In the genomic region with DNA sequence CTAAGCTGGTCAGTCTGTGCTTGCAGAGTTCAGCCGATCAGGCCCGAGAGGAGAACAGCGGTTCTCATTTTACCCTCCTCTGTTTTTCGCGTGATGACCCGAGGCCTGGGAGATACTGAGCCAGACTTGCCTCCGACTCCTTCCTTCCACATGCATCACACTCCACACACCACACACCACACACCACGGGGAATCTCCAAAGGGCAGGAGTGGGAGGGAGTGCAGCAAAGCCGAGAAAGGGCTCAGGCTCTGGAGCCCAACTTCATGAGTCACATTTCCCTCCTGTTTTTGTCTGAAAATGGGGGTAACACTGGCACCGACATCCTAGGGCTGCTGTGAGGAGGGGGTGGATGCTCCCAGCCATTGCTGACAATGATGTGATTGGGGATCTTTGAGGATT, we compare ENCODE assay signal across 19 cellular contexts. TPM values are rescaled to one million over a fixed set of nuclear protein-coding genes. Genes with fewer than 3 reads are reported as not detected.
A peak's percentile ranks its signal among the peaks of the same experiment; 100 is the strongest.
DNase-seq lines count a peak whose midpoint lies in the region; ATAC-seq and TF ChIP-seq lines count a peak whose summit lies in the region.
"Had no signal": no experiment of that assay in that cellular context is flagged by ENCODE, and none has a peak within 500 bp of the region (broad histone marks: within the 10 kb centered on the region; RNA-seq: fewer than 3 reads in every experiment).

No MANE protein-coding gene starts in this region.

- no peaks in the 10 kb centered on the region for H3K27me3 Mint-ChIP-seq in T-helper 1 cell treated with Interleukin-12 subunit alpha and Interleukin-12 subunit beta and Interleukin-4 antibody, amounts not matched to agents 30 μg/mL and 1 μg/mL, for 36 hours (ENCODE audit: low read depth)
- H3K27me3 Mint-ChIP-seq in CD4-positive, alpha-beta memory T cell: no peaks in the 10 kb centered on the region
- no peaks in the 10 kb centered on the region for H3K27me3 Mint-ChIP-seq in activated CD4-positive, alpha-beta memory T cell treated with anti-CD3 and anti-CD28 coated beads, Interleukin-2, amount 10 ng/mL, durations not matched to agents 7 days and 5 days
- H3K27me3 Mint-ChIP-seq in naive B cell: no peaks in the 10 kb centered on the region
- H3K27me3 Mint-ChIP-seq: dendritic cell treated with granulocyte-macrophage colony-stimulating factor and Interleukin-4, amounts not matched to agents 40 ng/mL and 50 ng/mL, for 4 days had no signal

- H3K4me1 Mint-ChIP-seq in T-helper 1 cell treated with Interleukin-12 subunit alpha and Interleukin-12 subunit beta and Interleukin-4 antibody, amounts not matched to agents 30 μg/mL and 1 μg/mL, for 36 hours (ENCODE audit: low read depth): peaks cover 12% of the 10 kb centered on the region
- peaks cover 9 to 30% (median 15%) of the 10 kb centered on the region in 4 donors for H3K4me1 Mint-ChIP-seq in CD4-positive, alpha-beta memory T cell
- H3K4me1 Mint-ChIP-seq in activated CD4-positive, alpha-beta memory T cell treated with anti-CD3 and anti-CD28 coated beads, Interleukin-2, amount 10 ng/mL, durations not matched to agents 7 days and 5 days: peaks cover 19% of the 10 kb centered on the region
- H3K4me1 Mint-ChIP-seq in naive B cell: peaks cover 12 to 17% (median 16%) of the 10 kb centered on the region in 3 donors

- no peak overlapping the region for H3K4me3 Mint-ChIP-seq in T-helper 1 cell treated with Interleukin-12 subunit alpha and Interleukin-12 subunit beta and Interleukin-4 antibody, amounts not matched to agents 30 μg/mL and 1 μg/mL, for 36 hours
- H3K4me3 Mint-ChIP-seq in CD4-positive, alpha-beta memory T cell: peak overlapping the region in 3 of 8 donors; percentile 5 to 40 (median 23)
- H3K4me3 Mint-ChIP-seq in activated CD4-positive, alpha-beta memory T cell treated with anti-CD3 and anti-CD28 coated beads, Interleukin-2, amount 10 ng/mL, durations not matched to agents 7 days and 5 days: no peak overlapping the region
- H3K4me3 Mint-ChIP-seq in naive B cell: peak overlapping the region in 7 of 8 donors; percentile 46 to 89 (median 63)
- H3K4me3 Mint-ChIP-seq: dendritic cell treated with granulocyte-macrophage colony-stimulating factor and Interleukin-4, amounts not matched to agents 40 ng/mL and 50 ng/mL, for 4 days had no signal

- BruUV-seq in A673 (replicated peaks; lab: Mats Ljungman, UMichigan): no TSS peak

- no peaks in the 10 kb centered on the region for H3K36me3 Mint-ChIP-seq in T-helper 1 cell treated with Interleukin-12 subunit alpha and Interleukin-12 subunit beta and Interleukin-4 antibody, amounts not matched to agents 30 μg/mL and 1 μg/mL, for 36 hours (ENCODE audit: low read depth)
- no peaks in the 10 kb centered on the region for H3K36me3 Mint-ChIP-seq in CD4-positive, alpha-beta memory T cell
- H3K36me3 Mint-ChIP-seq in activated CD4-positive, alpha-beta memory T cell treated with anti-CD3 and anti-CD28 coated beads, Interleukin-2, amount 10 ng/mL, durations not matched to agents 7 days and 5 days (ENCODE audit: low read depth): no peaks in the 10 kb centered on the region
- H3K36me3 Mint-ChIP-seq in naive B cell: no peaks in the 10 kb centered on the region

- POLR2A ChIA-PET in CD4-positive, alpha-beta memory T cell (lab: Charles Lee; ENCODE audit: partially characterized antibody): interaction anchor here (1.0 kb wide), 1 partner anchor 156 kb away, joined by 3 read pairs; a partner anchor contains a TSS
- POLR2A ChIA-PET in activated CD4-positive, alpha-beta memory T cell treated with anti-CD3 and anti-CD28 coated beads, Interleukin-2, amount 10 ng/mL, durations not matched to agents 7 days and 5 days (lab: Charles Lee): no interaction called here
- POLR2A ChIA-PET in A673 (lab: Charles Lee; ENCODE audit: low non-redundant PET): no interaction called here

- no peaks in the 10 kb centered on the region for H3K36me3 ChIP-seq in CD4-positive, alpha-beta memory T cell (ENCODE audit: insufficient read depth, low read length)
- no peaks in the 10 kb centered on the region for H3K36me3 ChIP-seq in A673 (ENCODE audit: insufficient read depth, low read length, poor library complexity, severe bottlenecking)
- H3K36me3 ChIP-seq: esophagus squamous epithelium, heart left ventricle, suprapubic skin had no signal

- intact Hi-C loops in CD4-positive, alpha-beta memory T cell (cut with micrococcal nuclease): no loop called here
- intact Hi-C loops in A673 (cut with micrococcal nuclease; ENCODE audit: unreplicated experiment): no loop called here

- CTCF ChIA-PET in CD4-positive, alpha-beta memory T cell (lab: Charles Lee; ENCODE audit: partially characterized antibody): interaction anchor here (1.7 kb wide), 1 partner anchor 26 kb away, joined by 6 read pairs; no protein-coding TSS in a partner anchor
- CTCF ChIA-PET in activated CD4-positive, alpha-beta memory T cell treated with anti-CD3 and anti-CD28 coated beads, Interleukin-2, amount 10 ng/mL, durations not matched to agents 7 days and 5 days (lab: Charles Lee): interaction anchor here (1.1 to 1.6 kb wide), 2 partner anchors 17 to 26 kb away, joined by 3 to 6 read pairs; no protein-coding TSS in a partner anchor
- CTCF ChIA-PET in A673 (lab: Charles Lee): no interaction called here

- H3K27ac ChIP-seq in CD4-positive, alpha-beta memory T cell (ENCODE audit: low read depth, low read length): no peak overlapping the region
- H3K27ac ChIP-seq in A673 (ENCODE audit: low read depth, low read length, poor library complexity, severe bottlenecking): no peak overlapping the region
- H3K27ac ChIP-seq: 22Rv1, esophagus squamous epithelium, suprapubic skin had no signal

- H3K9me3 ChIP-seq in CD4-positive, alpha-beta memory T cell (ENCODE audit: control insufficient read depth in 1 of 2, low read length in 2 of 2): no peaks in the 10 kb centered on the region
- H3K9me3 ChIP-seq in A673 (ENCODE audit: low read depth, low read length, poor library complexity, severe bottlenecking): no peaks in the 10 kb centered on the region
- H3K9me3 ChIP-seq: esophagus squamous epithelium, heart left ventricle, suprapubic skin had no signal

- no peaks in the 10 kb centered on the region for H3K27me3 ChIP-seq in CD4-positive, alpha-beta memory T cell (ENCODE audit: insufficient read depth, low read length)
- H3K27me3 ChIP-seq in A673 (replicated peaks; ENCODE audit: insufficient read depth, low read depth, low read length, poor library complexity): no peaks in the 10 kb centered on the region
- H3K27me3 ChIP-seq: esophagus squamous epithelium, suprapubic skin had no signal

- no peak for ATAC-seq in naive B cell (ENCODE audit: low read depth in 2 of 2)
- ATAC-seq in GM21825 (IDR thresholded peaks at IDR 0.05; ENCODE audit: unreplicated experiment): no peak
- no peak for ATAC-seq in HG02571 (IDR thresholded peaks at IDR 0.05; ENCODE audit: unreplicated experiment)
- ATAC-seq: heart left ventricle, K562 had no signal

- H3K9me3 Mint-ChIP-seq in T-helper 1 cell treated with Interleukin-12 subunit alpha and Interleukin-12 subunit beta and Interleukin-4 antibody, amounts not matched to agents 30 μg/mL and 1 μg/mL, for 36 hours: no peaks in the 10 kb centered on the region
- no peaks in the 10 kb centered on the region for H3K9me3 Mint-ChIP-seq in CD4-positive, alpha-beta memory T cell
- H3K9me3 Mint-ChIP-seq in activated CD4-positive, alpha-beta memory T cell treated with anti-CD3 and anti-CD28 coated beads, Interleukin-2, amount 10 ng/mL, durations not matched to agents 7 days and 5 days: no peaks in the 10 kb centered on the region
- H3K9me3 Mint-ChIP-seq in naive B cell: no peaks in the 10 kb centered on the region
- H3K9me3 Mint-ChIP-seq: dendritic cell treated with granulocyte-macrophage colony-stimulating factor and Interleukin-4, amounts not matched to agents 40 ng/mL and 50 ng/mL, for 4 days had no signal

- H3K4me1 ChIP-seq in CD4-positive, alpha-beta memory T cell (ENCODE audit: insufficient read depth, low read length): peaks cover 16% of the 10 kb centered on the region
- H3K4me1 ChIP-seq in A673 (ENCODE audit: insufficient read depth, low read length, poor library complexity, severe bottlenecking): no peaks in the 10 kb centered on the region
- H3K4me1 ChIP-seq: esophagus squamous epithelium, suprapubic skin had no signal

- no peak for TF ChIP-seq CTCF in A673 (conservative IDR thresholded peaks at IDR 0.05; ENCODE audit: low read depth, low read length)

- DNase-seq in T-helper 1 cell (no peak), naive B cell (no peak), A673 (ENCODE audit: low spot score) (no peak)
- DNase-seq in CD4-positive, alpha-beta memory T cell: no peak
- no peak for DNase-seq in activated CD4-positive, alpha-beta memory T cell treated with anti-CD3 and anti-CD28 coated beads, Interleukin-2, amount 10 ng/mL, durations not matched to agents 7 days and 5 days
- DNase-seq: esophagus squamous epithelium, HCEC 1CT, kidney, NCI-H1092 had no signal

- H3K27ac Mint-ChIP-seq in T-helper 1 cell treated with Interleukin-12 subunit alpha and Interleukin-12 subunit beta and Interleukin-4 antibody, amounts not matched to agents 30 μg/mL and 1 μg/mL, for 36 hours: peak overlapping the region; percentile 78
- peak overlapping the region in 6 of 7 donors; percentile 6 to 77 (median 54) for H3K27ac Mint-ChIP-seq in CD4-positive, alpha-beta memory T cell
- H3K27ac Mint-ChIP-seq in activated CD4-positive, alpha-beta memory T cell treated with anti-CD3 and anti-CD28 coated beads, Interleukin-2, amount 10 ng/mL, durations not matched to agents 7 days and 5 days: peak overlapping the region; percentile 32
- H3K27ac Mint-ChIP-seq in naive B cell: peak overlapping the region in 4 of 6 donors; percentile 30 to 91 (median 82)

- H3K4me3 ChIP-seq in CD4-positive, alpha-beta memory T cell (ENCODE audit: low read length in 2 of 2): no peak overlapping the region
- no peak overlapping the region for H3K4me3 ChIP-seq in A673 (ENCODE audit: low read depth, low read length, poor library complexity, severe bottlenecking)
- H3K4me3 ChIP-seq: esophagus squamous epithelium, heart left ventricle, K562, suprapubic skin had no signal

RNA-seq across cellular contexts. Expression of a gene that starts 38.9 kb away (rescaled TPM):
- 1 to 10 TPM in 1 of 2 experiments, under 1 TPM in 1; 0.32 to 1.9 TPM for total RNA-seq in CD4-positive, alpha-beta memory T cell
- polyA plus RNA-seq in CD4-positive, alpha-beta memory T cell: 10 to 100 TPM; 19.3 to 44.1 TPM
- 1 to 10 TPM in 1 of 2 experiments, under 1 TPM in 1; 0.85 to 2.0 TPM for total RNA-seq in activated CD4-positive, alpha-beta memory T cell treated with anti-CD3 and anti-CD28 coated beads, Interleukin-2, amount 10 ng/mL, durations not matched to agents 7 days and 5 days
- under 1 TPM in 5 of 6 donors, not detected in 1; 0.27 to 0.57 (median 0.38) TPM for polyA plus RNA-seq in naive B cell (ENCODE audit: low read depth in 6 of 6)
- total RNA-seq in A673 (2021): not detected in 2 replicates
- total RNA-seq: astrocyte, esophagus squamous epithelium had no signal

RNA-seq across cellular contexts. Expression of a gene that starts 39.6 kb away (rescaled TPM):
- total RNA-seq in CD4-positive, alpha-beta memory T cell: not detected
- polyA plus RNA-seq in CD4-positive, alpha-beta memory T cell: not detected
- total RNA-seq in activated CD4-positive, alpha-beta memory T cell treated with anti-CD3 and anti-CD28 coated beads, Interleukin-2, amount 10 ng/mL, durations not matched to agents 7 days and 5 days: not detected
- not detected for polyA plus RNA-seq in naive B cell (ENCODE audit: low read depth in 6 of 6)
- not detected in 2 replicates for total RNA-seq in A673 (2021)
- total RNA-seq: astrocyte, esophagus squamous epithelium, heart left ventricle, K562, kidney, omental fat pad had no signal
- polyA plus RNA-seq: heart left ventricle, K562 had no signal

RNA-seq across cellular contexts. Expression of a gene that starts 39.9 kb away (rescaled TPM):
- total RNA-seq in CD4-positive, alpha-beta memory T cell: 100 to 1,000 TPM; 839 to 871 TPM
- 100 to 1,000 TPM in 1 of 2 donors, 10 to 100 TPM in 1; 87.4 to 683 TPM for polyA plus RNA-seq in CD4-positive, alpha-beta memory T cell
- 1,000 to 10,000 TPM; 1,571 to 1,579 TPM for total RNA-seq in activated CD4-positive, alpha-beta memory T cell treated with anti-CD3 and anti-CD28 coated beads, Interleukin-2, amount 10 ng/mL, durations not matched to agents 7 days and 5 days
- polyA plus RNA-seq in naive B cell (ENCODE audit: low read depth in 6 of 6): 100 to 1,000 TPM in 2 of 6 donors, 10 to 100 TPM in 4; 39.6 to 269 (median 78.3) TPM
- total RNA-seq in A673 (2021): 1,123 and 1,210 TPM in 2 replicates

RNA-seq across cellular contexts. Expression of a gene that starts 44.6 kb away (rescaled TPM):
- total RNA-seq in CD4-positive, alpha-beta memory T cell: 10 to 100 TPM; 84.3 to 88.7 TPM
- polyA plus RNA-seq in CD4-positive, alpha-beta memory T cell: 10 to 100 TPM; 30.3 to 38.2 TPM
- 10 to 100 TPM; 65.5 to 66.0 TPM for total RNA-seq in activated CD4-positive, alpha-beta memory T cell treated with anti-CD3 and anti-CD28 coated beads, Interleukin-2, amount 10 ng/mL, durations not matched to agents 7 days and 5 days
- 10 to 100 TPM; 25.0 to 29.6 (median 27.2) TPM for polyA plus RNA-seq in naive B cell (ENCODE audit: low read depth in 6 of 6)
- total RNA-seq in A673 (2021): 79.6 and 84.7 TPM in 2 replicates

Comparison
In these comparisons a context has a peak if more than half of its experiments do, and no peak if none do; other contexts are left out.
1. H3K27ac Mint-ChIP-seq: peak in every context shown above with its lines; median percentile 82 in naive B cell; 78 in T-helper 1 cell treated with Interleukin-12 subunit alpha and Interleukin-12 subunit beta and Interleukin-4 antibody, amounts not matched to agents 30 μg/mL and 1 μg/mL, for 36 hours; 54 in CD4-positive, alpha-beta memory T cell; 32 in activated CD4-positive, alpha-beta memory T cell treated with anti-CD3 and anti-CD28 coated beads, Interleukin-2, amount 10 ng/mL, durations not matched to agents 7 days and 5 days.
2. H3K4me3 Mint-ChIP-seq: peak in naive B cell (7 of 8); none in T-helper 1 cell treated with Interleukin-12 subunit alpha and Interleukin-12 subunit beta and Interleukin-4 antibody, amounts not matched to agents 30 μg/mL and 1 μg/mL, for 36 hours (single experiment) and activated CD4-positive, alpha-beta memory T cell treated with anti-CD3 and anti-CD28 coated beads, Interleukin-2, amount 10 ng/mL, durations not matched to agents 7 days and 5 days (single experiment).